15 cellular contexts compared by ENCODE assay signal in genomic region chr14:23171251-23171975, GRCh38.
DNase-seq lines count a peak whose midpoint lies in the region; ATAC-seq and TF ChIP-seq lines count a peak whose summit lies in the region.
"Had no signal": no experiment of that assay in that cellular context is flagged by ENCODE, and none has a peak within 500 bp of the region (broad histone marks: within the 10 kb centered on the region; RNA-seq: fewer than 3 reads in every experiment).

No MANE protein-coding gene starts in this region.

- in situ Hi-C loops in astrocyte of the spinal cord (cut with HindIII; ENCODE audit: low sequenced_read_pairs) = no loop called here

- H3K27me3 ChIP-seq in stomach smooth muscle (ENCODE audit: control insufficient read depth in 1 of 2, insufficient read depth in 2 of 2, low read length in 2 of 2) = no peaks in the 10 kb centered on the region
- H3K27me3 ChIP-seq: BLaER1 treated with 17β-estradiol and CSF1 and Interleukin-3, amounts not matched to agents 10 nM and 100 nM; esophagus muscularis mucosa had no signal

- no peaks in the 10 kb centered on the region for H3K36me3 ChIP-seq in stomach smooth muscle (ENCODE audit: control insufficient read depth in 2 of 2, insufficient read depth in 2 of 2, low read length in 2 of 2)
- H3K36me3 ChIP-seq: BLaER1 treated with 17β-estradiol and CSF1 and Interleukin-3, amounts not matched to agents 10 nM and 100 nM; thoracic aorta had no signal

- H3K4me1 ChIP-seq in stomach smooth muscle (ENCODE audit: control insufficient read depth, insufficient read depth, low read length) = peaks cover 20% of the 10 kb centered on the region

- DNase-seq in GM04504 (ENCODE audit: low read depth) (peak; percentile 62), astrocyte of the spinal cord (ENCODE audit: low read depth, low spot score) (peak; percentile 47), foreskin melanocyte (peak; percentile 94), putamen (ENCODE audit: low spot score) (no peak), NCI-H82 (lab: John Stamatoyannopoulos, UW) (no peak)
- DNase-seq: activated B cell treated with CpG ODN at 0.5 μM for 24 hours, mesendoderm, NCI-H345, nucleus accumbens had no signal

- H3K9ac ChIP-seq in stomach smooth muscle (ENCODE audit: low read length in 2 of 2) = no peak overlapping the region
- H3K9ac ChIP-seq: BLaER1 treated with 17β-estradiol and CSF1 and Interleukin-3, amounts not matched to agents 10 nM and 100 nM had no signal

- ATAC-seq in GM19452 (IDR thresholded peaks at IDR 0.05; ENCODE audit: unreplicated experiment) (no peak), HG03469 (IDR thresholded peaks at IDR 0.05; ENCODE audit: unreplicated experiment) (no peak)

- no peaks in the 10 kb centered on the region for H3K9me3 ChIP-seq in stomach smooth muscle (ENCODE audit: control insufficient read depth in 2 of 2, low read length in 2 of 2)
- H3K9me3 ChIP-seq: BLaER1 treated with 17β-estradiol and CSF1 and Interleukin-3, amounts not matched to agents 10 nM and 100 nM; esophagus muscularis mucosa; thoracic aorta had no signal

- H3K27ac ChIP-seq in stomach smooth muscle (ENCODE audit: low read length) = peak overlapping the region; percentile 3
- H3K27ac ChIP-seq: esophagus muscularis mucosa, thoracic aorta had no signal

- H3K4me3 ChIP-seq in astrocyte of the spinal cord (ENCODE audit: low read depth, low read length) (no peak overlapping the region), stomach smooth muscle (ENCODE audit: low read length in 2 of 2) (no peak overlapping the region)
- H3K4me3 ChIP-seq: BLaER1 treated with 17β-estradiol and CSF1 and Interleukin-3, amounts not matched to agents 10 nM and 100 nM; esophagus muscularis mucosa; thoracic aorta had no signal

- TF ChIP-seq CTCF in astrocyte of the spinal cord (IDR thresholded peaks at IDR 0.05; ENCODE audit: low read depth, low read length) = no peak

Comparison
In these comparisons a context has a peak if more than half of its experiments do, and no peak if none do; other contexts are left out.
1. DNase-seq: peak in GM04504 (single experiment), astrocyte of the spinal cord (single experiment) and foreskin melanocyte (single experiment); none in putamen (single experiment) and NCI-H82 (single experiment).